In the genomic region with DNA sequence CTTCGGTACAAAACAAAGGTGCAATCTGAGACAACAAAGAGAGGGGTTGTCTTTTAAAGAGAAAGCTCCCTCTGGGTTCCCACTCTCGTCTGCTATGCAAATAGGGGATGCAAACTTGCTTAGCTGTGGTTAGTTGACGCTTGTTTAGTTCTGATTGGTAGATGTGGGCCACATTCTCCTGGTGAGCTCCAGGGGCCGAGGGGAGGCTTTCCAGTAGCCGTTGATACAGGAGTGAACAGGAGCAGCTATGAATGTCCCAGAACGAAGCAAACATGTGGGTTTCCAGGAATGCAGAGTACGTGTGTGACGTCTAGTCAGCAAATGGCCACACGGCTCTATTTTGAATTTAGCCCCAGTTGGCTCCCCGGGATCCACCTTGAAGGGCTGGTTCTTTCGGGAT, we compare ENCODE assay signal across 1 cellular context.
TF ChIP-seq lines count a peak whose summit lies in the region.

No MANE protein-coding gene starts in this region.

TF ChIP-seq in HEK293, 187 proteins besides CTCF, POLR2A, EP300 and RAD21:
- no peak for TF ChIP-seq REST (tag by site-specific recombination; IDR thresholded peaks at IDR 0.05)
- TF ChIP-seq, protein P1, sequence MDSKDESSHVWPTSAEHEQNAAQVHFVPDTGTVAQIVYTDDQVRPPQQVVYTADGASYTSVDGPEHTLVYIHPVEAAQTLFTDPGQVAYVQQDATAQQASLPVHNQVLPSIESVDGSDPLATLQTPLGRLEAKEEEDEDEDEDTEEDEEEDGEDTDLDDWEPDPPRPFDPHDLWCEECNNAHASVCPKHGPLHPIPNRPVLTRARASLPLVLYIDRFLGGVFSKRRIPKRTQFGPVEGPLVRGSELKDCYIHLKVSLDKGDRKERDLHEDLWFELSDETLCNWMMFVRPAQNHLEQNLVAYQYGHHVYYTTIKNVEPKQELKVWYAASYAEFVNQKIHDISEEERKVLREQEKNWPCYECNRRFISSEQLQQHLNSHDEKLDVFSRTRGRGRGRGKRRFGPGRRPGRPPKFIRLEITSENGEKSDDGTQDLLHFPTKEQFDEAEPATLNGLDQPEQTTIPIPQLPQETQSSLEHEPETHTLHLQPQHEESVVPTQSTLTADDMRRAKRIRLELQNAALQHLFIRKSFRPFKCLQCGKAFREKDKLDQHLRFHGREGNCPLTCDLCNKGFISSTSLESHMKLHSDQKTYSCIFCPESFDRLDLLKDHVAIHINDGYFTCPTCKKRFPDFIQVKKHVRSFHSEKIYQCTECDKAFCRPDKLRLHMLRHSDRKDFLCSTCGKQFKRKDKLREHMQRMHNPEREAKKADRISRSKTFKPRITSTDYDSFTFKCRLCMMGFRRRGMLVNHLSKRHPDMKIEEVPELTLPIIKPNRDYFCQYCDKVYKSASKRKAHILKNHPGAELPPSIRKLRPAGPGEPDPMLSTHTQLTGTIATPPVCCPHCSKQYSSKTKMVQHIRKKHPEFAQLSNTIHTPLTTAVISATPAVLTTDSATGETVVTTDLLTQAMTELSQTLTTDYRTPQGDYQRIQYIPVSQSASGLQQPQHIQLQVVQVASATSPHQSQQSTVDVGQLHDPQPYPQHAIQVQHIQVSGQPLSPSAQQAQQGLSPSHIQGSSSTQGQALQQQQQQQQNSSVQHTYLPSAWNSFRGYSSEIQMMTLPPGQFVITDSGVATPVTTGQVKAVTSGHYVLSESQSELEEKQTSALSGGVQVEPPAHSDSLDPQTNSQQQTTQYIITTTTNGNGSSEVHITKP (tag by site-specific recombination; IDR thresholded peaks at IDR 0.05): 0 out of 2 replicates have a peak, but pooled peaks have one; percentile 33
- no peak for TF ChIP-seq PRDM2 (tag by site-specific recombination; IDR thresholded peaks at IDR 0.05; ENCODE audit: borderline replicate concordance)
- TF ChIP-seq ZNF19 (tag by site-specific recombination; IDR thresholded peaks at IDR 0.05; ENCODE audit: low read depth): no peak
